Comparison of ENCODE assay signal across 14 cellular contexts in genomic region chr22:49519117-49519737, GRCh38.
"Had no signal": no experiment of that assay in that cellular context is flagged by ENCODE, and none has a peak within 500 bp of the region (broad histone marks: within the 10 kb centered on the region; RNA-seq: fewer than 3 reads in every experiment).

No MANE protein-coding gene starts in this region.

- H3K4me2 ChIP-seq: hepatocyte, smooth muscle cell had no signal

- H3K27me3 ChIP-seq: colonic mucosa, hepatocyte, thyroid gland had no signal

- H3K4me1 ChIP-seq: colonic mucosa, thyroid gland had no signal

- H3K4me3 ChIP-seq: colonic mucosa, hepatocyte, smooth muscle cell, thyroid gland had no signal

- ATAC-seq: left colon; natural killer cell treated with Interleukin-12 subunit alpha and Interleukin-12 subunit beta and Interleukin-15 and Interleukin-18, amount 100 ng/mL, for 72 hours had no signal

- H3K27ac ChIP-seq: colonic mucosa, hepatocyte, neutrophil, thyroid gland had no signal

- H3K9me3 ChIP-seq: colonic mucosa, neutrophil, thyroid gland had no signal

- DNase-seq: colonic mucosa; dermis blood vessel endothelial cell; foreskin melanocyte; left colon; midbrain; posterior cingulate gyrus; stimulated activated CD4-positive, alpha-beta T cell treated with anti-CD3 and anti-CD28 coated beads, Interleukin-2, amount 100 ng/mL, for 48 hours; stimulated activated naive CD4-positive, alpha-beta T cell treated with Interleukin-2 at 50 U/mL for 16 hours; thyroid gland had no signal

- H3K79me2 ChIP-seq: hepatocyte had no signal

- H3K27ac Mint-ChIP-seq: natural killer cell treated with Interleukin-12 subunit alpha and Interleukin-12 subunit beta and Interleukin-15 and Interleukin-18, amount 100 ng/mL, for 72 hours; type B pancreatic cell had no signal

- H3K4me3 Mint-ChIP-seq: natural killer cell treated with Interleukin-12 subunit alpha and Interleukin-12 subunit beta and Interleukin-15 and Interleukin-18, amount 100 ng/mL, for 72 hours; type B pancreatic cell had no signal

- H3K36me3 Mint-ChIP-seq: natural killer cell treated with Interleukin-12 subunit alpha and Interleukin-12 subunit beta and Interleukin-15 and Interleukin-18, amount 100 ng/mL, for 72 hours; type B pancreatic cell had no signal

- H3K9me3 Mint-ChIP-seq: natural killer cell treated with Interleukin-12 subunit alpha and Interleukin-12 subunit beta and Interleukin-15 and Interleukin-18, amount 100 ng/mL, for 72 hours; type B pancreatic cell had no signal

- H3K36me3 ChIP-seq: colonic mucosa, neutrophil, thyroid gland had no signal

- H3K27me3 Mint-ChIP-seq: natural killer cell treated with Interleukin-12 subunit alpha and Interleukin-12 subunit beta and Interleukin-15 and Interleukin-18, amount 100 ng/mL, for 72 hours had no signal
